Comparison of ENCODE assay signal across 8 cellular contexts in genomic region chr11:63531074-63531792, GRCh38. TPM values are rescaled to one million over a fixed set of nuclear protein-coding genes. Genes with fewer than 3 reads are reported as not detected.
DNase-seq lines count a peak whose midpoint lies in the region; ATAC-seq, FAIRE-seq and TF ChIP-seq lines count a peak whose summit lies in the region.
"Not testable (repeated sequence)": the region's sequence is repeated elsewhere in the genome, so short reads cannot be mapped to it uniquely, and the experiment has no call there.

No MANE protein-coding gene starts in this region.

- peaks cover 11% of the 10 kb centered on the region for H3K4me1 ChIP-seq in adipocyte (ENCODE audit: control insufficient read depth, insufficient read depth, low read length)
- not testable (repeated sequence) for H3K4me1 ChIP-seq in pancreas

- H3K27ac ChIP-seq in pancreas = not testable (repeated sequence)

- DNase-seq in AG08396 (ENCODE audit: low spot score) (peak; percentile 67), Kasumi-1 (lab: John Stamatoyannopoulos, UW) (peak; percentile 30 to 66), T-helper 22 cell (ENCODE audit: low read depth) (peak; percentile 55), adipocyte (ENCODE audit: low read depth) (peak; percentile 72), globus pallidus (ENCODE audit: low spot score) (peak; percentile 48)
- not testable (repeated sequence) for DNase-seq in pancreas

- FAIRE-seq in pancreas (lab: Jason Lieb, UNC) = not testable (repeated sequence)

- intact Hi-C loops in pancreas (cut with DNase I) = not testable (repeated sequence)

- 83 to 88% methylated on average over 4 of the region's 6 CpGs for WGBS in pancreas, 2 donors

- ATAC-seq in GM18867 (IDR thresholded peaks at IDR 0.05; ENCODE audit: unreplicated experiment) (peak; percentile 81), HG02759 (IDR thresholded peaks at IDR 0.05; ENCODE audit: unreplicated experiment) (peak; percentile 81), pancreas (peak in 3 of 4 donors; percentile 73 to 87 (median 77))

- H3K4me3 ChIP-seq in adipocyte (ENCODE audit: low read length); pancreas: not testable (repeated sequence)

- H3K36me3 ChIP-seq in adipocyte (ENCODE audit: control insufficient read depth, insufficient read depth, low read length, severe bottlenecking); pancreas: not testable (repeated sequence)

- H3K9me3 ChIP-seq in adipocyte (ENCODE audit: control insufficient read depth, low read length); pancreas: not testable (repeated sequence)

- not testable (repeated sequence) for H3K27me3 ChIP-seq in adipocyte (replicated peaks; ENCODE audit: control insufficient read depth, insufficient read depth, low read length); pancreas

- not testable (repeated sequence) for H3K9ac ChIP-seq in adipocyte (ENCODE audit: low read length)

- TF ChIP-seq CTCF in pancreas (IDR thresholded peaks at IDR 0.05) = not testable (repeated sequence)

RNA-seq across cellular contexts. Expression of gene PLAAT4, which starts 5.4 kb away (rescaled TPM):
- 10 to 100 TPM in 2 of 6 donors, 1 to 10 TPM in 4; 3.3 to 32.4 (median 5.7) TPM for total RNA-seq in pancreas
- 10 to 100 TPM; 13.5 to 16.2 TPM for polyA plus RNA-seq in pancreas

RNA-seq across cellular contexts. Expression of gene LGALS12, which starts 25.3 kb away (rescaled TPM):
- 1 to 10 TPM in 2 of 6 donors, under 1 TPM in 2, not detected in 2; 0.13 to 1.4 (median 0.79) TPM for total RNA-seq in pancreas
- 1 to 10 TPM in 1 of 2 donors, under 1 TPM in 1; 0.21 to 2.1 TPM for polyA plus RNA-seq in pancreas

RNA-seq across cellular contexts. Expression of gene PLAAT2, which starts 31.9 kb away (rescaled TPM):
- total RNA-seq in pancreas = not detected
- polyA plus RNA-seq in pancreas = under 1 TPM in 1 of 2 donors, not detected in 1; 0.26 TPM

RNA-seq across cellular contexts. Expression of gene PLAAT5, which starts 40.3 kb away (rescaled TPM):
- 10 to 100 TPM in 2 of 6 donors, 1 to 10 TPM in 4; 4.6 to 11.0 (median 9.2) TPM for total RNA-seq in pancreas
- 1 to 10 TPM; 1.6 to 3.7 TPM for polyA plus RNA-seq in pancreas
